1 cellular context compared by ENCODE assay signal in genomic region chr5:139474815-139475791, GRCh38.
TF ChIP-seq lines count a peak whose summit lies in the region.

No MANE protein-coding gene starts in this region.

TF ChIP-seq in SK-N-SH treated with all-trans-retinoic acid at 6 μM for 48 hours, 23 proteins besides CTCF, POLR2A, EP300 and RAD21 (continued from another document):
- TF ChIP-seq CSRNP3 (CRISPR knock-in tag; IDR thresholded peaks at IDR 0.05) (no peak), ZNF565 (CRISPR knock-in tag; conservative IDR thresholded peaks at IDR 0.05; ENCODE audit: low read depth) (no peak)
